19 cellular contexts compared by ENCODE assay signal in the genomic region with DNA sequence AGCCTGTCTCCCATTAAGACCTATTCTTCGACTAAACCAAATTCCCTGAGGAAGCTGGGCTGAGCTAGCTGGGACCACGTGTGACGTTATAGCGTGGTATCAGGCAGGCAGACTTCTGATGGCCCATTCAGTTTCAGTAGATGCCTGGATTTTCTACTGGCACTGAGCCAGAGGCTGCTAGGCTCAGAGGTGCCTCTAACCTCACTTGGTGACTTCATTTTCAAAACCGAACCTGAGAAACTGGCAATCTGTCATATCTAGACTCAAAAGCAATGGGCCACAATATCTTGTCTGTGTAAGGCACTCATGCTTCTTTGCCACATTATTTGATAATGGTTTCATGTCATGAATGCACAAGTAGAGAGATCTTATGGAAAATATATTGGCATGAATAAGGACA.
A peak's percentile ranks its signal among the peaks of the same experiment; 100 is the strongest.
DNase-seq lines count a peak whose midpoint lies in the region; ATAC-seq and FAIRE-seq lines count a peak whose summit lies in the region.
"Had no signal": no experiment of that assay in that cellular context is flagged by ENCODE, and none has a peak within 500 bp of the region (broad histone marks: within the 10 kb centered on the region; RNA-seq: fewer than 3 reads in every experiment).

No MANE protein-coding gene starts in this region.

- FAIRE-seq in HTR-8/SVneo (lab: Jason Lieb, UNC): no peak
- FAIRE-seq: G401.6, HepG2 had no signal

- H3K9me3 Mint-ChIP-seq in activated CD4-positive, alpha-beta T cell treated with anti-CD3 and anti-CD28 coated beads for 36 hours (ENCODE audit: low read depth): peaks cover 6% of the 10 kb centered on the region
- H3K9me3 Mint-ChIP-seq: GM23338 had no signal

- DNase-seq in activated CD4-positive, alpha-beta T cell treated with anti-CD3 and anti-CD28 coated beads for 36 hours: peak; percentile 5
- no peak for DNase-seq in activated CD4-positive, alpha-beta T cell treated with anti-CD3 and anti-CD28 coated beads, Interleukin-2, amount 50 U/mL, for 1 hour
- peak; percentile 16 for DNase-seq in NCI-H510A treated with DMSO at 0.1 percent for 48 hours (lab: John Stamatoyannopoulos, UW)
- DNase-seq in mesenteric fat pad (ENCODE audit: low spot score): no peak
- no peak for DNase-seq in HTR-8/SVneo (ENCODE audit: insufficient read length, low spot score)
- DNase-seq: HCEC 1CT, KG1, NCI-H1436, NCI-H1930, NCI-H2227 treated with DMSO at 0.1 percent for 48 hours, NCI-H526 treated with DMSO at 0.1 percent for 48 hours, OCI-M1, T-helper 1 cell, T-helper 9 cell had no signal

- no peaks in the 10 kb centered on the region for H3K36me3 Mint-ChIP-seq in activated CD4-positive, alpha-beta T cell treated with anti-CD3 and anti-CD28 coated beads for 36 hours (ENCODE audit: low read depth)

- no peaks in the 10 kb centered on the region for H3K4me1 Mint-ChIP-seq in activated CD4-positive, alpha-beta T cell treated with anti-CD3 and anti-CD28 coated beads for 36 hours

- peaks cover 2% of the 10 kb centered on the region for H3K27me3 Mint-ChIP-seq in activated CD4-positive, alpha-beta T cell treated with anti-CD3 and anti-CD28 coated beads for 36 hours

- intact Hi-C loops in activated CD4-positive, alpha-beta T cell treated with anti-CD3 and anti-CD28 coated beads for 36 hours (cut with DNase I, micrococcal nuclease): no loop called here

- CTCF ChIA-PET in activated CD4-positive, alpha-beta T cell treated with anti-CD3 and anti-CD28 coated beads for 36 hours (lab: Charles Lee): no interaction called here

- H3K27ac Mint-ChIP-seq in activated CD4-positive, alpha-beta T cell treated with anti-CD3 and anti-CD28 coated beads for 36 hours: no peak overlapping the region
- H3K27ac Mint-ChIP-seq: GM23338 had no signal

- no peak overlapping the region for H3K4me3 Mint-ChIP-seq in activated CD4-positive, alpha-beta T cell treated with anti-CD3 and anti-CD28 coated beads for 36 hours
- H3K4me3 Mint-ChIP-seq: GM23338 had no signal

- POLR2A ChIA-PET in activated CD4-positive, alpha-beta T cell treated with anti-CD3 and anti-CD28 coated beads for 36 hours (lab: Charles Lee): no interaction called here

- ATAC-seq in activated CD4-positive, alpha-beta T cell treated with anti-CD3 and anti-CD28 coated beads for 36 hours: no peak
- ATAC-seq in HG03565 (IDR thresholded peaks at IDR 0.05; ENCODE audit: unreplicated experiment) (peak; percentile 51), HG03469 (IDR thresholded peaks at IDR 0.05; ENCODE audit: unreplicated experiment) (no peak)
- ATAC-seq: GM23338, HepG2 had no signal

Comparison
In these comparisons a context has a peak if more than half of its experiments do, and no peak if none do; other contexts are left out.
1. DNase-seq: peak in activated CD4-positive, alpha-beta T cell treated with anti-CD3 and anti-CD28 coated beads for 36 hours (single experiment) and NCI-H510A treated with DMSO at 0.1 percent for 48 hours (single experiment); none in activated CD4-positive, alpha-beta T cell treated with anti-CD3 and anti-CD28 coated beads, Interleukin-2, amount 50 U/mL, for 1 hour (single experiment), mesenteric fat pad (single experiment) and HTR-8/SVneo (single experiment).